In the genomic region with DNA sequence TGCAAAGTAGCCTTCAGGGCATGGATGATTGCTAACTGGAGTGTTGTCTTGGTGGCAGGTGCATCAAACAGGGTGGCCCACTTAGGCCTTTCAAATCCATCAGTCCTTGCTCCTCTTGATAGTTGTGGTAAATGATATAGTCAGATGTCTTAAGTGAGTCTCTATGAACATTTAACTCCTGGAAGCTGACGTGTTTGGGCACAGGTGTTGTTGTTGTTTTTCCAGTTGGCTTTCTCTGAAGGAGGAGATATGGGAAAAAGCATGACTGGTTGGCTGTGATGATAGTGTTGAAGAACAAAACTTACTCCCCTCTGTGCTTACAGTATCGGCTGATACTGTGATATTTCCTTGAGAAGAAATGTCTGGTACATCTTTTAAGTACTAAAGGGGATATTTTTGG, we compare ENCODE assay signal across 1 cellular context.
TF ChIP-seq lines count a peak whose summit lies in the region.

No MANE protein-coding gene starts in this region.

TF ChIP-seq in IMR-90, 13 proteins besides CTCF, POLR2A, EP300 and RAD21:
- TF ChIP-seq ELK1 (IDR thresholded peaks at IDR 0.05; ENCODE audit: borderline replicate concordance, low read depth, low read length) (no peak), MAFK (IDR thresholded peaks at IDR 0.05; ENCODE audit: low read depth, low read length) (no peak), USF2 (IDR thresholded peaks at IDR 0.05; ENCODE audit: low read depth, low read length) (no peak), RFX5 (IDR thresholded peaks at IDR 0.05; ENCODE audit: low read depth, low read length) (no peak), NFE2L2 (IDR thresholded peaks at IDR 0.05; ENCODE audit: low read depth, low read length) (no peak), MXI1 (IDR thresholded peaks at IDR 0.05; ENCODE audit: borderline replicate concordance, low read depth, low read length) (no peak), FOS (IDR thresholded peaks at IDR 0.05; ENCODE audit: low read depth, low read length) (no peak), MAZ (IDR thresholded peaks at IDR 0.05; ENCODE audit: borderline replicate concordance, low read depth, low read length) (no peak), BHLHE40 (IDR thresholded peaks at IDR 0.05; ENCODE audit: low read depth, low read length) (no peak), SMC3 (IDR thresholded peaks at IDR 0.05; ENCODE audit: low read depth, low read length) (no peak)
